8 cellular contexts compared by ENCODE assay signal in genomic region chr7:116210345-116211005, GRCh38. TPM values are rescaled to one million over a fixed set of nuclear protein-coding genes. Genes with fewer than 3 reads are reported as not detected.
DNase-seq lines count a peak whose midpoint lies in the region; ATAC-seq and TF ChIP-seq lines count a peak whose summit lies in the region.

TSS of gene TES (plus strand) at chr7:116210539. CDS start at chr7:116210708, 169 bp downstream.

- peak within 1 kb of the TSS; percentile 68 for H2AFZ ChIP-seq in PC-3 (ENCODE audit: low read length)

- no peaks in the 10 kb centered on the region for H3K9me2 ChIP-seq in PC-3 (replicated peaks; ENCODE audit: low read length)

- H3F3A ChIP-seq in PC-3 (ENCODE audit: low read length, unreplicated experiment), result no peaks in the 10 kb centered on the region

- H3K36me3 ChIP-seq in PC-3 (ENCODE audit: low read depth, low read length) (no peaks in the 10 kb centered on the region; the same call in 1 of the 2 replicates), neutrophil (no peaks in the 10 kb centered on the region), tibial artery (no peaks in the 10 kb centered on the region)

- peak; percentile 83 for DNase-seq in AG20443 (ENCODE audit: low spot score)
- DNase-seq in PC-3, result peak; percentile 87
- DNase-seq in activated T-cell treated with anti-CD3 and anti-CD28 coated beads, Interleukin-2, amount 50 U/mL, for 48 hours, result peak; percentile 73 to 82
- peak; percentile 66 for DNase-seq in fibroblast of pulmonary artery (ENCODE audit: low read depth)
- DNase-seq in tibial artery, result peak; percentile 52 to 76

- H3K4me3 ChIP-seq in PC-3 (ENCODE audit: low read length), result peak within 1 kb of the TSS; percentile 93
- H3K4me3 ChIP-seq in fibroblast of pulmonary artery (replicated peaks; ENCODE audit: low read depth, low read length), result peak within 1 kb of the TSS; percentile 80
- peak within 1 kb of the TSS; percentile 71 to 85 for H3K4me3 ChIP-seq in neutrophil (ENCODE audit: low read depth in 1 of 2, low read length in 1 of 2)
- H3K4me3 ChIP-seq in tibial artery, result peak within 1 kb of the TSS; percentile 75 to 80

- intact Hi-C loops in PC-3 (cut with micrococcal nuclease) (loop anchor here (1.0 to 5.0 kb wide), 4 partner anchors 22 to 567 kb away; no protein-coding TSS in a partner anchor), tibial artery (cut with DNase I; ENCODE audit: low total_unique reads) (no loop called here)

- no TSS peak for BruUV-seq in PC-3 (replicated peaks; lab: Mats Ljungman, UMichigan)

- H3K27ac ChIP-seq in PC-3 (ENCODE audit: low read length), result peak within 1 kb of the TSS; percentile 97
- H3K27ac ChIP-seq in neutrophil, result peak within 1 kb of the TSS; percentile 91
- peak within 1 kb of the TSS; percentile 93 to 96 for H3K27ac ChIP-seq in tibial artery

- H3K4me2 ChIP-seq in PC-3 (ENCODE audit: low read length), result peak within 1 kb of the TSS; percentile 94

- no peaks in the 10 kb centered on the region for H3K27me3 ChIP-seq in PC-3 (ENCODE audit: low read length)
- H3K27me3 ChIP-seq in neutrophil, result no peaks in the 10 kb centered on the region
- no peaks in the 10 kb centered on the region for H3K27me3 ChIP-seq in tibial artery

- no peak for TF ChIP-seq CTCF in PC-3 (conservative IDR thresholded peaks at IDR 0.05; ENCODE audit: low read depth, low read length)
- TF ChIP-seq CTCF in fibroblast of pulmonary artery (IDR thresholded peaks at IDR 0.05; ENCODE audit: low read length, missing control alignments), result no peak
- TF ChIP-seq CTCF in neutrophil (IDR thresholded peaks at IDR 0.05), result peak; percentile 8
- no peak for TF ChIP-seq CTCF in tibial artery (IDR thresholded peaks at IDR 0.05)

- H3K79me2 ChIP-seq in PC-3 (ENCODE audit: low read length), result peaks cover 51% of the 10 kb centered on the region

- H3K4me1 ChIP-seq in PC-3 (ENCODE audit: insufficient read depth, low read length) (peaks cover 32% of the 10 kb centered on the region), neutrophil (ENCODE audit: control insufficient read depth in 1 of 2, insufficient read depth in 1 of 2, low read depth in 1 of 2, low read length in 1 of 2) (peaks cover 42 to 51% of the 10 kb centered on the region in 2 experiments), tibial artery (peaks cover 0 to 24% (median 10%) of the 10 kb centered on the region in 4 donors)

- H3K9ac ChIP-seq in PC-3 (ENCODE audit: low read length), result peak within 1 kb of the TSS; percentile 98

- no peaks in the 10 kb centered on the region for H3K9me3 ChIP-seq in PC-3 (ENCODE audit: low read length)
- H3K9me3 ChIP-seq in neutrophil, result no peaks in the 10 kb centered on the region
- no peaks in the 10 kb centered on the region for H3K9me3 ChIP-seq in tibial artery

- CTCF ChIA-PET in PC-3 (lab: Charles Lee), result interaction anchor here (0.7 to 2.5 kb wide), 3 partner anchors 25 to 316 kb away, joined by 3 to 13 read pairs (median 5); no protein-coding TSS in a partner anchor

- peaks cover 39% of the 10 kb centered on the region for H4K20me1 ChIP-seq in PC-3 (ENCODE audit: low read length)

- POLR2A ChIA-PET in PC-3 (lab: Charles Lee; ENCODE audit: unreplicated experiment), result interaction anchor here (0.6 to 2.1 kb wide), 10 partner anchors 10 to 445 kb away, joined by 3 to 9 read pairs (median 4); no protein-coding TSS in a partner anchor

- ATAC-seq in GM19035 (IDR thresholded peaks at IDR 0.05; ENCODE audit: unreplicated experiment) (peak; percentile 87), HG03280 (IDR thresholded peaks at IDR 0.05; ENCODE audit: unreplicated experiment) (peak; percentile 89), PC-3 (peak; percentile 84)

RNA-seq across cellular contexts. Expression of gene TES, which starts in this region (rescaled TPM):
- 120 and 128 TPM in 2 replicates for total RNA-seq in PC-3 (2014; rRNA removed)

Comparison
In these comparisons a context has a peak if more than half of its experiments do, and no peak if none do; other contexts are left out.
1. Peak in every context shown above with its lines: DNase-seq, ATAC-seq, H3K4me3 ChIP-seq and H3K27ac ChIP-seq.